In genomic region chr3:69504232-69504631, GRCh38 we compare ENCODE assay signal across 21 cellular contexts.
A peak's percentile ranks its signal among the peaks of the same experiment; 100 is the strongest.
DNase-seq lines count a peak whose midpoint lies in the region; ATAC-seq, FAIRE-seq and TF ChIP-seq lines count a peak whose summit lies in the region.
"Had no signal": no experiment of that assay in that cellular context is flagged by ENCODE, and none has a peak within 500 bp of the region (broad histone marks: within the 10 kb centered on the region; RNA-seq: fewer than 3 reads in every experiment).

No MANE protein-coding gene starts in this region.

- H3K4me3 ChIP-seq in right atrium auricular region (no peak overlapping the region), bronchial epithelial cell (ENCODE audit: low read depth, low read length) (no peak overlapping the region), pancreas (no peak overlapping the region)
- H3K4me3 ChIP-seq: PC-9 had no signal

- WGBS in pancreas, 2 donors = 60 to 69% methylated on average over 3 of the region's 3 CpGs

- no peak for ATAC-seq in Right ventricle myocardium superior (ENCODE audit: poor library complexity)
- ATAC-seq in pancreas = no peak

- DNase-seq in right atrium auricular region (ENCODE audit: low spot score) (no peak), Right ventricle myocardium superior (no peak), bronchial epithelial cell (ENCODE audit: low read depth) (peak; percentile 25), iris pigment epithelial cell (ENCODE audit: low read depth) (peak; percentile 34), HK-2 (ENCODE audit: unreplicated experiment) (no peak), pancreas (no peak), KBM-7 (no peak)
- no peak for DNase-seq in activated CD4-positive, alpha-beta T cell treated with anti-CD3 and anti-CD28 coated beads, Interleukin-2, amount 50 U/mL, for 48 hours
- DNase-seq: 8988T; BE2C; Calu3; CD4-positive, alpha-beta T cell; DMS53; KG1; NCI-H1092; NCI-H2081 treated with DMSO at 0.1 percent for 48 hours; NCI-H510A; NCI-H82; PC-9; SHP77 had no signal

- H3K27me3 ChIP-seq in right atrium auricular region (no peaks in the 10 kb centered on the region), bronchial epithelial cell (ENCODE audit: control insufficient read depth, insufficient read depth, low read length) (no peaks in the 10 kb centered on the region), pancreas (no peaks in the 10 kb centered on the region)
- H3K27me3 ChIP-seq: BE2C had no signal

- intact Hi-C loops in Right ventricle myocardium superior (cut with DNase I) = no loop called here
- intact Hi-C loops in pancreas (cut with DNase I) = no loop called here

- H3K27ac ChIP-seq in right atrium auricular region (peak overlapping the region; percentile 67 to 77), pancreas (no peak overlapping the region)
- H3K27ac ChIP-seq: PC-9 had no signal

- in situ Hi-C loops in KBM-7 (cut with MboI; ENCODE audit: low pct_unique_long_range_greater_than_20kb, low sequenced_read_pairs) = no loop called here

- H3K4me1 ChIP-seq in right atrium auricular region (peaks cover 0 to 49% of the 10 kb centered on the region in 2 donors), pancreas (no peaks in the 10 kb centered on the region)

- H3K9me3 ChIP-seq in right atrium auricular region = no peaks in the 10 kb centered on the region
- H3K9me3 ChIP-seq in pancreas = no peaks in the 10 kb centered on the region
- H3K9me3 ChIP-seq: BE2C had no signal

- TF ChIP-seq CTCF in right atrium auricular region (IDR thresholded peaks at IDR 0.05) (no peak), bronchial epithelial cell (IDR thresholded peaks at IDR 0.05; ENCODE audit: insufficient read depth, low read length, severe bottlenecking) (no peak), pancreas (IDR thresholded peaks at IDR 0.05) (no peak)

- H3K36me3 ChIP-seq in right atrium auricular region (no peaks in the 10 kb centered on the region), bronchial epithelial cell (ENCODE audit: control insufficient read depth, insufficient read depth, low read length) (no peaks in the 10 kb centered on the region), pancreas (no peaks in the 10 kb centered on the region)
- H3K36me3 ChIP-seq: BE2C had no signal

- FAIRE-seq in bronchial epithelial cell (lab: Jason Lieb, UNC) (no peak), pancreas (lab: Jason Lieb, UNC) (no peak)
- FAIRE-seq: GM19239 had no signal

Comparison
In these comparisons a context has a peak if more than half of its experiments do, and no peak if none do; other contexts are left out.
1. DNase-seq: peak in bronchial epithelial cell (single experiment) and iris pigment epithelial cell (single experiment); none in right atrium auricular region (single experiment), Right ventricle myocardium superior (single experiment), HK-2 (single experiment), activated CD4-positive, alpha-beta T cell treated with anti-CD3 and anti-CD28 coated beads, Interleukin-2, amount 50 U/mL, for 48 hours (0 of 2), pancreas (0 of 6) and KBM-7 (single experiment).
2. H3K27ac ChIP-seq: peak in right atrium auricular region (2 of 2); none in pancreas (0 of 4).